In the genomic region with DNA sequence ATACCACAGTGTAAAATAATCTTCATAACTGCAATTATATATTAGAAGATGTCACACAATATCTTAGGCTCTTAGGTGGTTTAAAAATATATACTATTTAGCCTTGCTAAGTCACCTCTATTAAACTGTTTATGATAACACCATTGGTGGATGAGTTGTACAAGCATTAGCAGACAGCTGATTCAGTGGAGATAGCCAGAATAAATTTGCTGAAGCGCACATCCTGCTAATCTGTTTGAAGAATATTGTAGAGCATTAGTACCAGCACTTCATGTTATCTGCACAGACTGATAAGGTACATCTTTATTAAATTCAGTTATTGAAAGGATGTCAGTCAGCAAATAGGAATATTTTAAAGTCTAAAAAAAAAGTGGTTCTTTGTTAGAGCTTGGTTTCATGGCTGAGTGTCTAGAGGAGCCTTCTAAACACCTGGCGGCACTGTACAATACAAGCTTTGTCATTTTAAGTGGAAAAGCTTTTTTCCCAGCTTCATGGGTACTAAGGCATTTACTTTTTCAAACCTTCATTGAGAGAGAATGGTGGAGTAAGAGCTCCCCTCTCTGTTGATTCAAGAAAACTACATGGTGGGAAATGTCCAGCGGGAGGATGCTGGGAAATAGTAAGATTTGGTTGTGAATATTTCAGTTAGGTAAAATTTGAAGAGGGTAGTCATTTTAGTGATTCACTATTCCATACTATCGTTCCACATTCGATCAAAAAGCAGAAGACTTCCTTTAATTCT, we compare ENCODE assay signal across 1 cellular context.
TF ChIP-seq lines count a peak whose summit lies in the region.

No MANE protein-coding gene starts in this region.

TF ChIP-seq in SK-N-SH, 30 proteins besides CTCF, POLR2A, EP300 and RAD21 (continued from another document):
- TF ChIP-seq, protein P1, sequence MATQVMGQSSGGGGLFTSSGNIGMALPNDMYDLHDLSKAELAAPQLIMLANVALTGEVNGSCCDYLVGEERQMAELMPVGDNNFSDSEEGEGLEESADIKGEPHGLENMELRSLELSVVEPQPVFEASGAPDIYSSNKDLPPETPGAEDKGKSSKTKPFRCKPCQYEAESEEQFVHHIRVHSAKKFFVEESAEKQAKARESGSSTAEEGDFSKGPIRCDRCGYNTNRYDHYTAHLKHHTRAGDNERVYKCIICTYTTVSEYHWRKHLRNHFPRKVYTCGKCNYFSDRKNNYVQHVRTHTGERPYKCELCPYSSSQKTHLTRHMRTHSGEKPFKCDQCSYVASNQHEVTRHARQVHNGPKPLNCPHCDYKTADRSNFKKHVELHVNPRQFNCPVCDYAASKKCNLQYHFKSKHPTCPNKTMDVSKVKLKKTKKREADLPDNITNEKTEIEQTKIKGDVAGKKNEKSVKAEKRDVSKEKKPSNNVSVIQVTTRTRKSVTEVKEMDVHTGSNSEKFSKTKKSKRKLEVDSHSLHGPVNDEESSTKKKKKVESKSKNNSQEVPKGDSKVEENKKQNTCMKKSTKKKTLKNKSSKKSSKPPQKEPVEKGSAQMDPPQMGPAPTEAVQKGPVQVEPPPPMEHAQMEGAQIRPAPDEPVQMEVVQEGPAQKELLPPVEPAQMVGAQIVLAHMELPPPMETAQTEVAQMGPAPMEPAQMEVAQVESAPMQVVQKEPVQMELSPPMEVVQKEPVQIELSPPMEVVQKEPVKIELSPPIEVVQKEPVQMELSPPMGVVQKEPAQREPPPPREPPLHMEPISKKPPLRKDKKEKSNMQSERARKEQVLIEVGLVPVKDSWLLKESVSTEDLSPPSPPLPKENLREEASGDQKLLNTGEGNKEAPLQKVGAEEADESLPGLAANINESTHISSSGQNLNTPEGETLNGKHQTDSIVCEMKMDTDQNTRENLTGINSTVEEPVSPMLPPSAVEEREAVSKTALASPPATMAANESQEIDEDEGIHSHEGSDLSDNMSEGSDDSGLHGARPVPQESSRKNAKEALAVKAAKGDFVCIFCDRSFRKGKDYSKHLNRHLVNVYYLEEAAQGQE (IDR thresholded peaks at IDR 0.05; ENCODE audit: low read depth, low read length), result no peak
- peak; percentile 59 for TF ChIP-seq SMC3 (IDR thresholded peaks at IDR 0.05; ENCODE audit: low read depth, low read length)
- TF ChIP-seq MXI1 (IDR thresholded peaks at IDR 0.05; ENCODE audit: low read depth, low read length), result peak; percentile 41; the same call in 1 of the 2 replicates
- TF ChIP-seq GATA2 (CRISPR knock-in tag; IDR thresholded peaks at IDR 0.05), result peak; percentile 82
- TF ChIP-seq FOXM1 (IDR thresholded peaks at IDR 0.05; ENCODE audit: low read depth), result no peak
TF ChIP-seq in SK-N-SH: peak in this region for 6.
